ENCODE assay signal across 29 cellular contexts in genomic region chr3:143633816-143634215, GRCh38.
"Had no signal": no experiment of that assay in that cellular context is flagged by ENCODE, and none has a peak within 500 bp of the region (broad histone marks: within the 10 kb centered on the region; RNA-seq: fewer than 3 reads in every experiment).

No MANE protein-coding gene starts in this region.

- H3K4me3 ChIP-seq: dorsolateral prefrontal cortex, heart right ventricle, left lung, mucosa of descending colon, ovary, psoas muscle, sigmoid colon, smooth muscle cell, thoracic aorta, tibial nerve, upper lobe of right lung, uterus had no signal

- H3K36me3 ChIP-seq: heart right ventricle, left lung, ovary, sigmoid colon, thoracic aorta, tibial nerve, upper lobe of right lung, uterus had no signal

- FAIRE-seq: islet of Langerhans had no signal

- H3K27ac ChIP-seq: dorsolateral prefrontal cortex, heart right ventricle, left lung, ovary, psoas muscle, sigmoid colon, thoracic aorta, tibial nerve, upper lobe of right lung, uterus had no signal

- H3K9me3 ChIP-seq: ovary had no signal

- H3K27me3 ChIP-seq: dorsolateral prefrontal cortex, heart right ventricle, left lung, ovary, sigmoid colon, tibial nerve, upper lobe of right lung, uterus had no signal

- DNase-seq: dorsolateral prefrontal cortex; effector CD4-positive, alpha-beta T cell; foreskin melanocyte; glutamatergic neuron; heart right ventricle; hippocampal formation; left cardiac atrium; left lung; mesenchymal stem cell; mucosa of descending colon; naive thymus-derived CD8-positive, alpha-beta T cell; nephron progenitor cell; nucleus accumbens; ovary; posterior cingulate gyrus; psoas muscle; right cardiac atrium; sigmoid colon; stimulated activated CD4-positive, alpha-beta T cell treated with anti-CD3 and anti-CD28 coated beads, Interleukin-12 subunit alpha, Interleukin-12 subunit beta, amount 100 ng/mL, for 4 hours; stimulated activated CD4-positive, alpha-beta T cell treated with anti-CD3 and anti-CD28 coated beads, Interleukin-1b, Interleukin-23, amount 100 ng/mL, for 48 hours; stimulated activated CD4-positive, alpha-beta T cell treated with anti-CD3 and anti-CD28 coated beads, Interleukin-4, amount 100 ng/mL, for 24 hours; stimulated activated naive CD8-positive, alpha-beta T cell treated with anti-CD3 and anti-CD28 coated beads, Interleukin-15, Interleukin-2, amounts not matched to agents 100 U/mL and 50 U/mL, for 24 hours; upper lobe of right lung; uterus had no signal

- ATAC-seq: heart right ventricle; left cardiac atrium; left lung; naive thymus-derived CD8-positive, alpha-beta T cell; psoas muscle; right cardiac atrium; stimulated activated memory B cell treated with anti-CD40 and anti-IgM and Interleukin-4, amounts not matched to agents 10 μg/mL and 1 μg/mL and 100 μg/mL, for 72 hours; stimulated activated naive CD8-positive, alpha-beta T cell treated with anti-CD3 and anti-CD28 coated beads, Interleukin-15, Interleukin-2, amounts not matched to agents 100 U/mL and 50 U/mL, for 24 hours; upper lobe of right lung had no signal

- H3K4me1 ChIP-seq: heart right ventricle, left lung, psoas muscle, sigmoid colon, tibial nerve, upper lobe of right lung, uterus had no signal

- H3K4me2 ChIP-seq: smooth muscle cell had no signal
